Comparison of ENCODE assay signal across 11 cellular contexts in genomic region chr15:78315686-78316085, GRCh38. TPM values are rescaled to one million over a fixed set of nuclear protein-coding genes. Genes with fewer than 3 reads are reported as not detected.
A peak's percentile ranks its signal among the peaks of the same experiment; 100 is the strongest.
DNase-seq lines count a peak whose midpoint lies in the region; ATAC-seq, FAIRE-seq and TF ChIP-seq lines count a peak whose summit lies in the region.
"Had no signal": no experiment of that assay in that cellular context is flagged by ENCODE, and none has a peak within 500 bp of the region (broad histone marks: within the 10 kb centered on the region; RNA-seq: fewer than 3 reads in every experiment).

No MANE protein-coding gene starts in this region.

- H3K36me3 ChIP-seq in ascending aorta, result no peaks in the 10 kb centered on the region

- ATAC-seq in A549, result peak; percentile 70 to 84
- ATAC-seq in left cardiac atrium, result no peak

- H3K9me3 ChIP-seq in A549, result no peaks in the 10 kb centered on the region
- no peaks in the 10 kb centered on the region for H3K9me3 ChIP-seq in ascending aorta

- TF ChIP-seq POLR2A in A549 (IDR thresholded peaks at IDR 0.05; ENCODE audit: low read length), result no peak

- H3K27me3 ChIP-seq in ascending aorta, result no peaks in the 10 kb centered on the region

- no peak overlapping the region for H3K4me2 ChIP-seq in A549

- peak in 1 of 2 experiments; percentile 59 for DNase-seq in A549 (ENCODE audit: low read depth in 1 of 2, low spot score in 1 of 2)
- DNase-seq in GM13977 (ENCODE audit: low spot score), result no peak
- DNase-seq in OCI-M1 (lab: John Stamatoyannopoulos, UW), result peak; percentile 2
- DNase-seq in foreskin fibroblast, result peak in 1 of 2 donors; percentile 34
- no peak for DNase-seq in kidney glomerular epithelial cell (lab: John Stamatoyannopoulos, UW)
- DNase-seq in left cardiac atrium, result no peak
- DNase-seq in NCI-H2029 treated with DMSO at 0.1 percent for 48 hours (lab: John Stamatoyannopoulos, UW), result no peak
- no peak for DNase-seq in ascending aorta (ENCODE audit: low spot score in 2 of 2)
- DNase-seq: stimulated activated CD4-positive, alpha-beta T cell treated with anti-CD3 and anti-CD28 coated beads, Interleukin-12 subunit alpha, Interleukin-12 subunit beta, amount 100 ng/mL, for 4 hours had no signal

- no peak for FAIRE-seq in A549 (lab: Jason Lieb, UNC)
- FAIRE-seq: G401.6 had no signal

- POLR2A ChIA-PET in A549 (lab: Yijun Ruan, JAX), result no interaction called here

- H3K4me1 ChIP-seq in A549, result no peaks in the 10 kb centered on the region
- H3K4me1 ChIP-seq in ascending aorta, result no peaks in the 10 kb centered on the region

- TF ChIP-seq EP300 in A549 (IDR thresholded peaks at IDR 0.05), result no peak

- no peak overlapping the region for H3K4me3 ChIP-seq in A549
- no peak overlapping the region for H3K4me3 ChIP-seq in foreskin fibroblast (ENCODE audit: low read depth in 1 of 2, low read length in 2 of 2)
- H3K4me3 ChIP-seq in ascending aorta, result no peak overlapping the region

- intact Hi-C loops in left cardiac atrium (cut with DNase I), result no loop called here
- intact Hi-C loops in ascending aorta (cut with DNase I), result no loop called here

- WGBS in A549 (ENCODE audit: missing lambda C conversion rate), result 48% methylated on average over 4 of the region's 4 CpGs

- CTCF ChIA-PET in A549 (lab: Yijun Ruan, JAX), result interaction anchor here (0.8 to 19.9 kb wide), 6 partner anchors 8 to 100 kb away, joined by 3 to 571 read pairs (median 4); no protein-coding TSS in a partner anchor

- peak in 1 of 2 experiments; percentile 57; a peak in 3 of 5 replicates for TF ChIP-seq RAD21 in A549 (conservative IDR thresholded peaks at IDR 0.05 in 1 of 2, IDR thresholded peaks at IDR 0.05 in 1 of 2)

- TF ChIP-seq CTCF in A549 (IDR thresholded peaks at IDR 0.05), result no peak
- peak; percentile 39 for TF ChIP-seq CTCF in GM13977 (IDR thresholded peaks at IDR 0.05; ENCODE audit: extremely low read depth, insufficient read depth, missing control alignments)
- TF ChIP-seq CTCF in foreskin fibroblast (IDR thresholded peaks at IDR 0.05; ENCODE audit: low read depth, low read length), result peak; percentile 40
- TF ChIP-seq CTCF in ascending aorta (IDR thresholded peaks at IDR 0.05), result no peak

- H3K27ac ChIP-seq in A549 (no peak overlapping the region), ascending aorta (no peak overlapping the region)

- in situ Hi-C loops in GM13977 (cut with MboI; ENCODE audit: low pct_unique_long_range_greater_than_20kb, low sequenced_read_pairs, unreplicated experiment), result no loop called here

TF ChIP-seq in A549, 52 proteins besides CTCF, POLR2A, EP300 and RAD21:
- TF ChIP-seq SMC3 (IDR thresholded peaks at IDR 0.05) (peak; percentile 41; the same call in 2 of the 3 replicates), ZSCAN20 (CRISPR knock-in tag; IDR thresholded peaks at IDR 0.05) (no peak)

RNA-seq across cellular contexts. Expression of gene SKIC8, which starts 16.3 kb away (rescaled TPM):
- polyA plus RNA-seq in A549 (2011; rRNA removed), result 162 and 177 TPM in 2 replicates
- 108 and 112 TPM in 2 replicates for polyA plus RNA-seq in A549 (2012; cell fraction: cytosol; rRNA removed)
- 56.6 and 82.9 TPM in 2 replicates for polyA plus RNA-seq in A549 (2012; cell fraction: nucleus; rRNA removed)
- 143 to 154 TPM (median 144 TPM) in 3 replicates for polyA plus RNA-seq in A549 (2017; fragmentation: RNase III; extraction: RNeasy Plus Mini Kit Qiagen cat#74134 plus additional on column Dnase treatment)
- polyA minus RNA-seq in A549 (2011; rRNA and poly(A)+ RNA removed), result 73.3 and 77.4 TPM in 2 replicates
- total RNA-seq in left cardiac atrium, result 10 to 100 TPM; 27.1 to 35.5 TPM
- total RNA-seq in ascending aorta, result 19.9 TPM

RNA-seq across cellular contexts. Expression of gene CRABP1, which starts 24.5 kb away (rescaled TPM):
- polyA plus RNA-seq in A549 (2011; rRNA removed) (0.57 and 1.3 TPM in 2 replicates), A549 (2017; fragmentation: RNase III; extraction: RNeasy Plus Mini Kit Qiagen cat#74134 plus additional on column Dnase treatment) (0.79 to 1.1 TPM (median 1.0 TPM) in 3 replicates)
- polyA plus RNA-seq in A549 (2012; cell fraction: cytosol; rRNA removed), result 1.7 and 2.1 TPM in 2 replicates
- polyA plus RNA-seq in A549 (2012; cell fraction: nucleus; rRNA removed), result 0.39 and 0.80 TPM in 2 replicates
- 0.79 TPM in 1 of 2 replicates, not detected in the other for polyA minus RNA-seq in A549 (2011; rRNA and poly(A)+ RNA removed)
- total RNA-seq in left cardiac atrium (not detected), ascending aorta (not detected)
- total RNA-seq: fibroblast of lung had no signal
- polyA plus RNA-seq: fibroblast of lung had no signal

RNA-seq across cellular contexts. Expression of gene DNAJA4, which starts 51.3 kb away (rescaled TPM):
- 0.13 and 0.25 TPM in 2 replicates for polyA plus RNA-seq in A549 (2011; rRNA removed)
- 0.08 TPM in 1 of 2 replicates, not detected in the other for polyA plus RNA-seq in A549 (2012; cell fraction: cytosol; rRNA removed)
- polyA plus RNA-seq in A549 (2012; cell fraction: nucleus; rRNA removed), result 0.05 and 0.11 TPM in 2 replicates
- 0.05 to 0.07 TPM in 2 of 3 replicates, not detected in the other for polyA plus RNA-seq in A549 (2017; fragmentation: RNase III; extraction: RNeasy Plus Mini Kit Qiagen cat#74134 plus additional on column Dnase treatment)
- polyA minus RNA-seq in A549 (2011; rRNA and poly(A)+ RNA removed), result 0.12 TPM in 1 of 2 replicates, not detected in the other
- 100 to 1,000 TPM; 116 to 171 TPM for total RNA-seq in left cardiac atrium
- total RNA-seq in ascending aorta, result 3.5 TPM

Comparison
In these comparisons a context has a peak if more than half of its experiments do, and no peak if none do; other contexts are left out.
1. ATAC-seq: peak in A549 (2 of 2); none in left cardiac atrium (0 of 2).
2. CTCF ChIP-seq: peak in GM13977 (single experiment) and foreskin fibroblast (single experiment); none in A549 (single experiment) and ascending aorta (0 of 3).
3. RNA of gene DNAJA4, which starts 51.3 kb away (total RNA-seq): 116 to 171 TPM in left cardiac atrium; 3.5 TPM in ascending aorta (single experiment); every median in the first group is over 10 times any median in the second.